1 cellular context compared by ENCODE assay signal in the genomic region with DNA sequence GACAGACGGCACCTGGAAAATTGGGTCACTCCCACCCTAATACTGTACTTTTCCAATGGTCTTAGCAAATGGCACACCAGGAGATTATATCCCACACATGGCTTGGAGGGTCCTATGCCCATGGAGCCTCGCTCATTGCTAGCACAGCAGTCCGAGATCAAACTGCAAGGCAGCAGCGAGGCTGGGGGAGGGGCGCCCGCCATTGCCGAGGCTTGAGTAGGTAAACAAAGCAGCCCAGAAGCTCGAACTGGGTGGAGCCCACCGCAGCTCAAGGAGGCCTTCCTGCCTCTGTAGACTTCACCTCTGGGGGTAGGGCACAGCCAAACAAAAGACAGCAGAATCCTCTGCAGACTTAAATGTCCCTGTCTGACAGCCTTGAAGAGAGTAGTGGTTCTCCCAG.
TF ChIP-seq lines count a peak whose summit lies in the region.
"Not testable (repeated sequence)": the region's sequence is repeated elsewhere in the genome, so short reads cannot be mapped to it uniquely, and the experiment has no call there.

No MANE protein-coding gene starts in this region.

TF ChIP-seq in HepG2, 621 proteins besides CTCF, POLR2A, EP300 and RAD21:
- peak; percentile 41; the same call in 1 of the 2 replicates for TF ChIP-seq FOXA3 (CRISPR knock-in tag; IDR thresholded peaks at IDR 0.05)
- peak; percentile 40 for TF ChIP-seq SALL1 (CRISPR knock-in tag; IDR thresholded peaks at IDR 0.05)
- TF ChIP-seq FOXA1 (IDR thresholded peaks at IDR 0.05), result not testable (repeated sequence)
- TF ChIP-seq FOXA1 (CRISPR knock-in tag; IDR thresholded peaks at IDR 0.05), result peak; percentile 57
- peak; percentile 46 for TF ChIP-seq ZNF687 (CRISPR knock-in tag; IDR thresholded peaks at IDR 0.05)
- TF ChIP-seq ZNF281 (CRISPR knock-in tag; IDR thresholded peaks at IDR 0.05; ENCODE audit: borderline replicate concordance), result peak; percentile 88
- TF ChIP-seq, protein P1, sequence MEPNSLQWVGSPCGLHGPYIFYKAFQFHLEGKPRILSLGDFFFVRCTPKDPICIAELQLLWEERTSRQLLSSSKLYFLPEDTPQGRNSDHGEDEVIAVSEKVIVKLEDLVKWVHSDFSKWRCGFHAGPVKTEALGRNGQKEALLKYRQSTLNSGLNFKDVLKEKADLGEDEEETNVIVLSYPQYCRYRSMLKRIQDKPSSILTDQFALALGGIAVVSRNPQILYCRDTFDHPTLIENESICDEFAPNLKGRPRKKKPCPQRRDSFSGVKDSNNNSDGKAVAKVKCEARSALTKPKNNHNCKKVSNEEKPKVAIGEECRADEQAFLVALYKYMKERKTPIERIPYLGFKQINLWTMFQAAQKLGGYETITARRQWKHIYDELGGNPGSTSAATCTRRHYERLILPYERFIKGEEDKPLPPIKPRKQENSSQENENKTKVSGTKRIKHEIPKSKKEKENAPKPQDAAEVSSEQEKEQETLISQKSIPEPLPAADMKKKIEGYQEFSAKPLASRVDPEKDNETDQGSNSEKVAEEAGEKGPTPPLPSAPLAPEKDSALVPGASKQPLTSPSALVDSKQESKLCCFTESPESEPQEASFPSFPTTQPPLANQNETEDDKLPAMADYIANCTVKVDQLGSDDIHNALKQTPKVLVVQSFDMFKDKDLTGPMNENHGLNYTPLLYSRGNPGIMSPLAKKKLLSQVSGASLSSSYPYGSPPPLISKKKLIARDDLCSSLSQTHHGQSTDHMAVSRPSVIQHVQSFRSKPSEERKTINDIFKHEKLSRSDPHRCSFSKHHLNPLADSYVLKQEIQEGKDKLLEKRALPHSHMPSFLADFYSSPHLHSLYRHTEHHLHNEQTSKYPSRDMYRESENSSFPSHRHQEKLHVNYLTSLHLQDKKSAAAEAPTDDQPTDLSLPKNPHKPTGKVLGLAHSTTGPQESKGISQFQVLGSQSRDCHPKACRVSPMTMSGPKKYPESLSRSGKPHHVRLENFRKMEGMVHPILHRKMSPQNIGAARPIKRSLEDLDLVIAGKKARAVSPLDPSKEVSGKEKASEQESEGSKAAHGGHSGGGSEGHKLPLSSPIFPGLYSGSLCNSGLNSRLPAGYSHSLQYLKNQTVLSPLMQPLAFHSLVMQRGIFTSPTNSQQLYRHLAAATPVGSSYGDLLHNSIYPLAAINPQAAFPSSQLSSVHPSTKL (CRISPR knock-in tag; IDR thresholded peaks at IDR 0.05), result peak; percentile 16; the same call in 1 of the 2 replicates
- TF ChIP-seq, protein P2, sequence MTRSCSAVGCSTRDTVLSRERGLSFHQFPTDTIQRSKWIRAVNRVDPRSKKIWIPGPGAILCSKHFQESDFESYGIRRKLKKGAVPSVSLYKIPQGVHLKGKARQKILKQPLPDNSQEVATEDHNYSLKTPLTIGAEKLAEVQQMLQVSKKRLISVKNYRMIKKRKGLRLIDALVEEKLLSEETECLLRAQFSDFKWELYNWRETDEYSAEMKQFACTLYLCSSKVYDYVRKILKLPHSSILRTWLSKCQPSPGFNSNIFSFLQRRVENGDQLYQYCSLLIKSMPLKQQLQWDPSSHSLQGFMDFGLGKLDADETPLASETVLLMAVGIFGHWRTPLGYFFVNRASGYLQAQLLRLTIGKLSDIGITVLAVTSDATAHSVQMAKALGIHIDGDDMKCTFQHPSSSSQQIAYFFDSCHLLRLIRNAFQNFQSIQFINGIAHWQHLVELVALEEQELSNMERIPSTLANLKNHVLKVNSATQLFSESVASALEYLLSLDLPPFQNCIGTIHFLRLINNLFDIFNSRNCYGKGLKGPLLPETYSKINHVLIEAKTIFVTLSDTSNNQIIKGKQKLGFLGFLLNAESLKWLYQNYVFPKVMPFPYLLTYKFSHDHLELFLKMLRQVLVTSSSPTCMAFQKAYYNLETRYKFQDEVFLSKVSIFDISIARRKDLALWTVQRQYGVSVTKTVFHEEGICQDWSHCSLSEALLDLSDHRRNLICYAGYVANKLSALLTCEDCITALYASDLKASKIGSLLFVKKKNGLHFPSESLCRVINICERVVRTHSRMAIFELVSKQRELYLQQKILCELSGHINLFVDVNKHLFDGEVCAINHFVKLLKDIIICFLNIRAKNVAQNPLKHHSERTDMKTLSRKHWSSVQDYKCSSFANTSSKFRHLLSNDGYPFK (CRISPR knock-in tag; IDR thresholded peaks at IDR 0.05; ENCODE audit: borderline replicate concordance), result peak; percentile 73; the same call in 1 of the 2 replicates
- TF ChIP-seq HOXA3 (CRISPR knock-in tag; IDR thresholded peaks at IDR 0.05), result 0 out of 2 replicates have a peak, but pooled peaks have one; percentile 27
- 0 out of 2 replicates have a peak, but pooled peaks have one; percentile 25 for TF ChIP-seq TAF1 (CRISPR knock-in tag; IDR thresholded peaks at IDR 0.05)
TF ChIP-seq in HepG2: peak in this region for 9; not testable (repeated sequence) for 612.
